ENCODE assay signal across 20 cellular contexts in genomic region chr7:43671520-43671919, GRCh38. TPM values are rescaled to one million over a fixed set of nuclear protein-coding genes. Genes with fewer than 3 reads are reported as not detected.
DNase-seq lines count a peak whose midpoint lies in the region; ATAC-seq and TF ChIP-seq lines count a peak whose summit lies in the region.
"Had no signal": no experiment of that assay in that cellular context is flagged by ENCODE, and none has a peak within 500 bp of the region (broad histone marks: within the 10 kb centered on the region; RNA-seq: fewer than 3 reads in every experiment).

No MANE protein-coding gene starts in this region.

- peaks cover 75% of the 10 kb centered on the region for H3K36me3 ChIP-seq in SU-DHL-6 (ENCODE audit: low read length)
- H3K36me3 ChIP-seq in fibroblast of lung (ENCODE audit: control insufficient read depth, insufficient read depth, low read length), result no peaks in the 10 kb centered on the region

- peaks cover 72% of the 10 kb centered on the region for H3F3A ChIP-seq in SU-DHL-6 (ENCODE audit: insufficient read depth)

- H3K79me2 ChIP-seq in SU-DHL-6 (ENCODE audit: insufficient read depth, low read length) (peaks cover 92% of the 10 kb centered on the region), fibroblast of lung (ENCODE audit: control insufficient read depth, insufficient read depth, low read length) (peaks cover 25% of the 10 kb centered on the region)

- intact Hi-C loops in activated CD4-positive, alpha-beta T cell treated with anti-CD3 and anti-CD28 coated beads, Interleukin-2, amount 10 ng/mL, durations not matched to agents 24 days and 14 days (cut with micrococcal nuclease), result no loop called here
- intact Hi-C loops in sciatic nerve (cut with DNase I), result no loop called here

- H3K9me3 ChIP-seq in SU-DHL-6 (ENCODE audit: insufficient read depth, low read length), result peaks cover 51% of the 10 kb centered on the region; the same call in 1 of the 2 replicates
- H3K9me3 ChIP-seq in fibroblast of lung (ENCODE audit: control insufficient read depth, insufficient read depth, low read depth, low read length), result no peaks in the 10 kb centered on the region

- DNase-seq in activated CD4-positive, alpha-beta T cell treated with anti-CD3 and anti-CD28 coated beads, Interleukin-2, amount 10 ng/mL, durations not matched to agents 24 days and 14 days, result no peak
- no peak for DNase-seq in activated CD4-positive, alpha-beta T cell treated with anti-CD3 and anti-CD28 coated beads for 48 hours
- DNase-seq in fibroblast of lung (ENCODE audit: low read depth in 2 of 2) (peak in 1 of 2 donors; percentile 51), sciatic nerve (ENCODE audit: low spot score) (no peak), chondrocyte (ENCODE audit: low spot score) (no peak)
- DNase-seq: 8988T, DND-41, GOT3, NCI-H1436, NCI-H2029, NCI-H2171 treated with DMSO at 0.1 percent for 48 hours, NCI-H446 treated with DMSO at 0.1 percent for 48 hours, NCI-H748 treated with DMSO at 0.1 percent for 48 hours, OCI-M1, SIG-M5 had no signal

- H3K9me2 ChIP-seq in SU-DHL-6 (replicated peaks; ENCODE audit: insufficient read depth, low read length), result no peaks in the 10 kb centered on the region

- no peak overlapping the region for H3K4me3 Mint-ChIP-seq in activated CD4-positive, alpha-beta T cell treated with anti-CD3 and anti-CD28 coated beads, Interleukin-2, amount 10 ng/mL, durations not matched to agents 24 days and 14 days
- H3K4me3 Mint-ChIP-seq in chondrocyte (ENCODE audit: unreplicated experiment), result no peak overlapping the region

- H3K4me3 ChIP-seq in SU-DHL-6 (ENCODE audit: insufficient read depth, low read length, poor library complexity, severe bottlenecking) (peak overlapping the region; percentile 13), fibroblast of lung (replicated peaks in 1 of 4; ENCODE audit: control extremely low read depth in 1 of 4, insufficient read depth in 1 of 4, low read depth in 3 of 4, low read length in 4 of 4) (no peak overlapping the region)
- H3K4me3 ChIP-seq: BLaER1 treated with 17β-estradiol and CSF1 and Interleukin-3, amounts not matched to agents 10 nM and 100 nM had no signal

- ATAC-seq in sciatic nerve (peak; percentile 66), GM19467 (IDR thresholded peaks at IDR 0.05; ENCODE audit: unreplicated experiment) (no peak), GM21786 (IDR thresholded peaks at IDR 0.05; ENCODE audit: unreplicated experiment) (no peak)

- H3K27me3 ChIP-seq in SU-DHL-6 (ENCODE audit: low read length) (no peaks in the 10 kb centered on the region), fibroblast of lung (ENCODE audit: control insufficient read depth, insufficient read depth, low read length) (no peaks in the 10 kb centered on the region)
- H3K27me3 ChIP-seq: BLaER1 treated with 17β-estradiol and CSF1 and Interleukin-3, amounts not matched to agents 10 nM and 100 nM had no signal

- peaks cover 4% of the 10 kb centered on the region for H3K4me1 ChIP-seq in fibroblast of lung (ENCODE audit: control insufficient read depth, extremely low read depth, insufficient read depth, low read length)

- H3K9ac ChIP-seq in SU-DHL-6 (ENCODE audit: low read length) (peak overlapping the region; percentile 14; the same call in 1 of the 2 replicates), fibroblast of lung (ENCODE audit: insufficient read depth, low read length) (no peak overlapping the region)
- H3K9ac ChIP-seq: BLaER1 treated with 17β-estradiol and CSF1 and Interleukin-3, amounts not matched to agents 10 nM and 100 nM; KMS-11 had no signal

- peak overlapping the region; percentile 93 for H3K27ac ChIP-seq in SU-DHL-6 (ENCODE audit: low read depth, low read length)
- H3K27ac ChIP-seq in fibroblast of lung (ENCODE audit: insufficient read depth, low read length), result no peak overlapping the region
- H3K27ac ChIP-seq: BLaER1 treated with 17β-estradiol and CSF1 and Interleukin-3, amounts not matched to agents 10 nM and 100 nM; KMS-11 had no signal

- H3K4me1 Mint-ChIP-seq in activated CD4-positive, alpha-beta T cell treated with anti-CD3 and anti-CD28 coated beads, Interleukin-2, amount 10 ng/mL, durations not matched to agents 24 days and 14 days, result peaks cover 48% of the 10 kb centered on the region
- peaks cover 35% of the 10 kb centered on the region for H3K4me1 Mint-ChIP-seq in chondrocyte (ENCODE audit: low read depth)

- H3K27me3 Mint-ChIP-seq in activated CD4-positive, alpha-beta T cell treated with anti-CD3 and anti-CD28 coated beads, Interleukin-2, amount 10 ng/mL, durations not matched to agents 24 days and 14 days, result no peaks in the 10 kb centered on the region
- no peaks in the 10 kb centered on the region for H3K27me3 Mint-ChIP-seq in chondrocyte (ENCODE audit: low read depth)

- TF ChIP-seq CTCF in SU-DHL-6 (IDR thresholded peaks at IDR 0.05; ENCODE audit: insufficient read depth, low read length, poor library complexity, severe bottlenecking) (no peak), fibroblast of lung (conservative IDR thresholded peaks at IDR 0.05 in 1 of 2, IDR thresholded peaks at IDR 0.05 in 1 of 2; ENCODE audit: low read depth in 1 of 2, low read length in 2 of 2) (no peak), chondrocyte (IDR thresholded peaks at IDR 0.05) (no peak)

- H2AFZ ChIP-seq in SU-DHL-6 (ENCODE audit: low read depth, low read length, severe bottlenecking) (no peak overlapping the region), fibroblast of lung (ENCODE audit: low read length) (peak overlapping the region; percentile 14)

- H4K20me1 ChIP-seq in SU-DHL-6 (ENCODE audit: low read depth, low read length), result no peaks in the 10 kb centered on the region
- no peaks in the 10 kb centered on the region for H4K20me1 ChIP-seq in fibroblast of lung (ENCODE audit: control insufficient read depth, extremely low read depth, insufficient read depth, low read length)

- H3K36me3 Mint-ChIP-seq in activated CD4-positive, alpha-beta T cell treated with anti-CD3 and anti-CD28 coated beads, Interleukin-2, amount 10 ng/mL, durations not matched to agents 24 days and 14 days (ENCODE audit: low read depth), result peaks cover 55% of the 10 kb centered on the region
- peaks cover 2% of the 10 kb centered on the region for H3K36me3 Mint-ChIP-seq in chondrocyte (ENCODE audit: low read depth)

- H3K4me2 ChIP-seq in SU-DHL-6 (ENCODE audit: low read depth, low read length, poor library complexity, severe bottlenecking) (peak overlapping the region; percentile 43), fibroblast of lung (ENCODE audit: extremely low read depth, insufficient read depth, low read length) (no peak overlapping the region)
- H3K4me2 ChIP-seq: BLaER1 treated with 17β-estradiol and CSF1 and Interleukin-3, amounts not matched to agents 10 nM and 100 nM; KMS-11 had no signal

- peak overlapping the region; percentile 36 for H3K27ac Mint-ChIP-seq in activated CD4-positive, alpha-beta T cell treated with anti-CD3 and anti-CD28 coated beads, Interleukin-2, amount 10 ng/mL, durations not matched to agents 24 days and 14 days
- no peak overlapping the region for H3K27ac Mint-ChIP-seq in chondrocyte (ENCODE audit: unreplicated experiment)

- peaks cover 25% of the 10 kb centered on the region for H3K9me3 Mint-ChIP-seq in activated CD4-positive, alpha-beta T cell treated with anti-CD3 and anti-CD28 coated beads, Interleukin-2, amount 10 ng/mL, durations not matched to agents 24 days and 14 days
- peaks cover 20% of the 10 kb centered on the region for H3K9me3 Mint-ChIP-seq in chondrocyte (ENCODE audit: low read depth)

RNA-seq across cellular contexts. Expression of gene COA1, which starts 57.8 kb away (rescaled TPM):
- total RNA-seq in activated CD4-positive, alpha-beta T cell treated with anti-CD3 and anti-CD28 coated beads, Interleukin-2, amount 10 ng/mL, durations not matched to agents 24 days and 14 days, result 79.0 and 79.3 TPM in 2 replicates
- 34.2 and 39.6 TPM in 2 replicates for total RNA-seq in fibroblast of lung
- 28.8 and 30.7 TPM in 2 replicates for polyA plus RNA-seq in fibroblast of lung
- polyA plus RNA-seq in fibroblast of lung (2012), result 41.2 and 48.5 TPM in 2 replicates
- polyA minus RNA-seq in fibroblast of lung (ENCODE audit: low replicate concordance), result 15.1 and 31.4 TPM in 2 replicates
- total RNA-seq in sciatic nerve, result 56.8 TPM
- 31.4 to 36.6 TPM (median 33.5 TPM) in 3 replicates for total RNA-seq in chondrocyte
